Comparison of ENCODE assay signal across 8 cellular contexts in genomic region chr17:49576121-49576905, GRCh38. TPM values are rescaled to one million over a fixed set of nuclear protein-coding genes. Genes with fewer than 3 reads are reported as not detected.
A peak's percentile ranks its signal among the peaks of the same experiment; 100 is the strongest.
DNase-seq lines count a peak whose midpoint lies in the region; ATAC-seq and TF ChIP-seq lines count a peak whose summit lies in the region.

No MANE protein-coding gene starts in this region.

- peak overlapping the region; percentile 71 for H3K4me3 ChIP-seq in iPS DF 6.9 (ENCODE audit: low read length)
- peak overlapping the region; percentile 66 to 76 (median 70) for H3K4me3 ChIP-seq in gastrocnemius medialis

- H3K27ac ChIP-seq in iPS DF 6.9 (ENCODE audit: low read length) (no peak overlapping the region), gastrocnemius medialis (peak overlapping the region; percentile 58 to 69 (median 65))

- no CpG with 5 or more reads among the region's 62 CpGs for WGBS in iPS DF 6.9 (ENCODE audit: insufficient coverage, insufficient read length)

- H3K4me1 ChIP-seq in iPS DF 6.9 (ENCODE audit: control insufficient read depth, insufficient read depth, low read length) (peaks cover 4% of the 10 kb centered on the region), gastrocnemius medialis (peaks cover 11 to 19% of the 10 kb centered on the region in 2 donors)

- intact Hi-C loops in gastrocnemius medialis (cut with DNase I; ENCODE audit: low total_unique reads): loop anchor here (5.0 kb wide), 1 partner anchor 36 kb away; no protein-coding TSS in a partner anchor

- in situ Hi-C loops in gastrocnemius medialis (cut with MboI; ENCODE audit: low sequenced_read_pairs in 4 of 4): loop anchor here in 2 of 4 donors (10.0 kb wide), 2 partner anchors 268 to 278 kb away; partner anchors contain the start of gene TAC4 (in 1 of the 2)

- no peak for TF ChIP-seq POLR2A in gastrocnemius medialis (IDR thresholded peaks at IDR 0.05)

- TF ChIP-seq CTCF in gastrocnemius medialis (IDR thresholded peaks at IDR 0.05 in 4 of 5, conservative IDR thresholded peaks at IDR 0.05 in 1 of 5): no peak

- H3K9me3 ChIP-seq in iPS DF 6.9 (ENCODE audit: control insufficient read depth, insufficient read depth, low read length) (no peaks in the 10 kb centered on the region), gastrocnemius medialis (no peaks in the 10 kb centered on the region)

- H3K27me3 ChIP-seq in iPS DF 6.9 (ENCODE audit: control insufficient read depth, insufficient read depth, low read length) (no peaks in the 10 kb centered on the region), gastrocnemius medialis (peaks cover 0 to 4% (median 0%) of the 10 kb centered on the region in 3 donors)

- DNase-seq in DMS 273 (lab: John Stamatoyannopoulos, UW; ENCODE audit: unreplicated experiment) (peak; percentile 90), LHCN-M2 (ENCODE audit: low read depth) (peak; percentile 35), astrocyte of the hippocampus (ENCODE audit: low read depth, low spot score) (peak; percentile 68), iPS DF 6.9 (ENCODE audit: low read depth, low spot score) (no peak), gastrocnemius medialis (no peak), activated gamma-delta T cell treated with Interleukin-2 at 50 U/mL for 16 hours (no peak), foreskin melanocyte (no peak)

- H3K36me3 ChIP-seq in iPS DF 6.9 (ENCODE audit: control insufficient read depth, insufficient read depth, low read length): no peaks in the 10 kb centered on the region
- no peaks in the 10 kb centered on the region for H3K36me3 ChIP-seq in gastrocnemius medialis

- ATAC-seq in gastrocnemius medialis (peak; percentile 27 to 42), HG03520 (IDR thresholded peaks at IDR 0.05; ENCODE audit: unreplicated experiment) (no peak)

RNA-seq across cellular contexts. Expression of gene NXPH3, which starts 0.6 kb away (rescaled TPM):
- total RNA-seq in LHCN-M2 (2014; rRNA removed) (0.06 and 0.19 TPM in 2 replicates), gastrocnemius medialis (1 to 10 TPM; 1.3 to 3.0 (median 1.7) TPM)
- polyA plus RNA-seq in LHCN-M2 (2012): 0.17 TPM

Comparison
In these comparisons a context has a peak if more than half of its experiments do, and no peak if none do; other contexts are left out.
1. DNase-seq: peak in DMS 273 (single experiment), LHCN-M2 (single experiment) and astrocyte of the hippocampus (single experiment); none in iPS DF 6.9 (single experiment), gastrocnemius medialis (0 of 2), activated gamma-delta T cell treated with Interleukin-2 at 50 U/mL for 16 hours (single experiment) and foreskin melanocyte (single experiment).